Comparison of ENCODE assay signal across 1 cellular context in genomic region chr1:19309123-19309813, GRCh38.
TF ChIP-seq lines count a peak whose summit lies in the region.

No MANE protein-coding gene starts in this region.

TF ChIP-seq in HepG2, 621 proteins besides CTCF, POLR2A, EP300 and RAD21:
- no peak for TF ChIP-seq ZNF83 (CRISPR knock-in tag; IDR thresholded peaks at IDR 0.05; ENCODE audit: borderline replicate concordance)
- TF ChIP-seq RFX1 (IDR thresholded peaks at IDR 0.05): peak; percentile 46
TF ChIP-seq in HepG2: peak in this region for 1.
